ENCODE assay signal across 8 cellular contexts in genomic region chr18:3593904-3594759, GRCh38.
A peak's percentile ranks its signal among the peaks of the same experiment; 100 is the strongest.
DNase-seq lines count a peak whose midpoint lies in the region; ATAC-seq and TF ChIP-seq lines count a peak whose summit lies in the region.

No MANE protein-coding gene starts in this region.

- TF ChIP-seq CTCF in endothelial cell (IDR thresholded peaks at IDR 0.05; ENCODE audit: unreplicated experiment): peak; percentile 80

- no peaks in the 10 kb centered on the region for H3K9me3 Mint-ChIP-seq in endothelial cell (ENCODE audit: unreplicated experiment)

- H3K36me3 Mint-ChIP-seq in endothelial cell (ENCODE audit: low read depth, unreplicated experiment): no peaks in the 10 kb centered on the region

- peak overlapping the region; percentile 86 for H3K4me3 Mint-ChIP-seq in endothelial cell (ENCODE audit: unreplicated experiment)

- peak overlapping the region; percentile 97 for H3K27ac Mint-ChIP-seq in endothelial cell (ENCODE audit: unreplicated experiment)

- ATAC-seq in GM21381 (IDR thresholded peaks at IDR 0.05; ENCODE audit: unreplicated experiment): peak; percentile 49

- DNase-seq in DMS 273 (lab: John Stamatoyannopoulos, UW; ENCODE audit: unreplicated experiment) (peak; percentile 95), HUDEP-2 (lab: John Stamatoyannopoulos, UW; ENCODE audit: unreplicated experiment in 76 of 76) (peak in 74 of 76 experiments; percentile 13 to 94 (median 60)), NOMO-1 treated with DMSO at 0.1 percent for 48 hours (lab: John Stamatoyannopoulos, UW; ENCODE audit: unreplicated experiment) (peak; percentile 60), endothelial cell (ENCODE audit: low spot score) (peak; percentile 86), middle frontal gyrus (ENCODE audit: extremely low spot score, low spot score) (peak; percentile 68)
- DNase-seq in activated CD8-positive, alpha-beta memory T cell treated with anti-CD3 and anti-CD28 coated beads, Interleukin-2, amount 50 U/mL, for 24 hours (ENCODE audit: extremely low read depth): peak; percentile 66
- DNase-seq in stimulated activated CD8-positive, alpha-beta memory T cell treated with anti-CD3 and anti-CD28 coated beads, Interleukin-2, amount 100 ng/mL, for 1 hour (ENCODE audit: low read depth in 2 of 2): peak; percentile 74

- H3K27me3 Mint-ChIP-seq in endothelial cell (ENCODE audit: unreplicated experiment): peaks cover 9% of the 10 kb centered on the region

- peaks cover 43% of the 10 kb centered on the region for H3K4me1 Mint-ChIP-seq in endothelial cell (ENCODE audit: unreplicated experiment)

Comparison
In these comparisons a context has a peak if more than half of its experiments do, and no peak if none do; other contexts are left out.
1. Peak in every context shown above with its lines: DNase-seq and ATAC-seq.